ENCODE assay signal across 8 cellular contexts in genomic region chr6:131325669-131326068, GRCh38.
DNase-seq lines count a peak whose midpoint lies in the region; ATAC-seq and TF ChIP-seq lines count a peak whose summit lies in the region.
"Not testable (repeated sequence)": the region's sequence is repeated elsewhere in the genome, so short reads cannot be mapped to it uniquely, and the experiment has no call there.

No MANE protein-coding gene starts in this region.

- intact Hi-C loops in left lung (cut with DNase I); lower lobe of right lung (cut with DNase I); upper lobe of right lung (cut with DNase I): not testable (repeated sequence)

- H3K4me1 ChIP-seq in ES-I3 (ENCODE audit: insufficient read depth, low read length) (peaks cover 23% of the 10 kb centered on the region), HUES6 (ENCODE audit: control insufficient read depth, insufficient read depth, low read length) (peaks cover 41% of the 10 kb centered on the region), iPS-15b (ENCODE audit: control insufficient read depth, insufficient read depth, low read length) (peaks cover 23% of the 10 kb centered on the region)
- not testable (repeated sequence) for H3K4me1 ChIP-seq in NT2/D1 (ENCODE audit: insufficient read depth, insufficient read length); left lung; lower lobe of right lung; upper lobe of right lung

- H3K4me3 ChIP-seq in H7 (ENCODE audit: insufficient read depth, low read depth, low read length) (peak overlapping the region; percentile 33; the same call in 1 of the 2 replicates), HUES6 (ENCODE audit: low read depth, low read length) (peak overlapping the region; percentile 87), iPS-15b (ENCODE audit: low read depth, low read length) (peak overlapping the region; percentile 18), left lung (peak overlapping the region in 1 of 2 donors; percentile 30), lower lobe of right lung (peak overlapping the region; percentile 44), upper lobe of right lung (peak overlapping the region; percentile 38)
- H3K4me3 ChIP-seq in NT2/D1 (ENCODE audit: insufficient read length, low read depth) = not testable (repeated sequence)

- TF ChIP-seq CTCF in left lung (IDR thresholded peaks at IDR 0.05); lower lobe of right lung (IDR thresholded peaks at IDR 0.05); upper lobe of right lung (IDR thresholded peaks at IDR 0.05): not testable (repeated sequence)

- H3K9ac ChIP-seq in ES-I3 (ENCODE audit: low read depth, low read length) (peak overlapping the region; percentile 88), HUES6 (ENCODE audit: low read length) (peak overlapping the region; percentile 100), NT2/D1 (ENCODE audit: insufficient read length, low read depth) (peak overlapping the region; percentile 42)
- H3K9ac ChIP-seq in iPS-15b (ENCODE audit: low read depth, low read length) = not testable (repeated sequence)

- DNase-seq in H7; NT2/D1 (ENCODE audit: low read depth, low spot score); lower lobe of right lung; upper lobe of right lung: not testable (repeated sequence)
- peak in 1 of 2 donors; percentile 64 for DNase-seq in left lung

- not testable (repeated sequence) for H3K27me3 ChIP-seq in H7 (ENCODE audit: control insufficient read depth, insufficient read depth, low read length); HUES6 (ENCODE audit: control insufficient read depth, insufficient read depth, low read length); NT2/D1 (ENCODE audit: insufficient read depth, insufficient read length); iPS-15b (ENCODE audit: control insufficient read depth, insufficient read depth, low read length); left lung; lower lobe of right lung (ENCODE audit: low read depth); upper lobe of right lung

- H3K27ac ChIP-seq in HUES6 (ENCODE audit: low read depth, low read length) (peak overlapping the region; percentile 97; the same call in 1 of the 2 replicates), left lung (peak overlapping the region; percentile 53 to 61), lower lobe of right lung (peak overlapping the region; percentile 68), upper lobe of right lung (peak overlapping the region; percentile 71)

- not testable (repeated sequence) for ATAC-seq in left lung, lower lobe of right lung, upper lobe of right lung

- H3K36me3 ChIP-seq in ES-I3 (ENCODE audit: insufficient read depth, low read length) (peaks cover 29% of the 10 kb centered on the region), HUES6 (ENCODE audit: control insufficient read depth, insufficient read depth, low read length) (peaks cover 52% of the 10 kb centered on the region), iPS-15b (ENCODE audit: control insufficient read depth, insufficient read depth, low read length) (peaks cover 16% of the 10 kb centered on the region)
- H3K36me3 ChIP-seq in H7 (replicated peaks; ENCODE audit: control insufficient read depth, insufficient read depth, low read length); NT2/D1 (ENCODE audit: insufficient read depth, insufficient read length, low read length); left lung; lower lobe of right lung; upper lobe of right lung: not testable (repeated sequence)

- not testable (repeated sequence) for H3K9me3 ChIP-seq in ES-I3 (ENCODE audit: control insufficient read depth, insufficient read depth, low read length); HUES6 (ENCODE audit: control insufficient read depth, insufficient read depth, low read depth, low read length); NT2/D1 (ENCODE audit: insufficient read depth, low read length); iPS-15b (ENCODE audit: control insufficient read depth, insufficient read depth, low read length); left lung; lower lobe of right lung; upper lobe of right lung
